ENCODE assay signal across 17 cellular contexts in genomic region chr15:38274135-38274534, GRCh38. TPM values are rescaled to one million over a fixed set of nuclear protein-coding genes. Genes with fewer than 3 reads are reported as not detected.
"Had no signal": no experiment of that assay in that cellular context is flagged by ENCODE, and none has a peak within 500 bp of the region (broad histone marks: within the 10 kb centered on the region; RNA-seq: fewer than 3 reads in every experiment).

No MANE protein-coding gene starts in this region.

- H3K27me3 ChIP-seq: gastrocnemius medialis, neutrophil, spleen, upper lobe of right lung had no signal

- H3K27ac Mint-ChIP-seq: activated naive CD8-positive, alpha-beta T cell treated with anti-CD3 and anti-CD28 coated beads for 36 hours; natural killer cell; stimulated activated naive B cell treated with anti-CD40 and anti-IgM and Interleukin-4, amounts not matched to agents 10 μg/mL and 1 μg/mL and 100 μg/mL, for 72 hours had no signal

- H3K27me3 Mint-ChIP-seq: stimulated activated naive B cell treated with anti-CD40 and anti-IgM and Interleukin-4, amounts not matched to agents 10 μg/mL and 1 μg/mL and 100 μg/mL, for 72 hours had no signal

- H3K27ac ChIP-seq: gastrocnemius medialis, neutrophil, spleen, upper lobe of right lung, WERI-Rb-1 had no signal

- H3K36me3 ChIP-seq: gastrocnemius medialis, neutrophil, WERI-Rb-1 had no signal

- ATAC-seq: gastrocnemius medialis; left ventricle myocardium superior; natural killer cell; stimulated activated naive B cell treated with anti-CD40 and anti-IgM and Interleukin-4, amounts not matched to agents 10 μg/mL and 1 μg/mL and 100 μg/mL, for 72 hours; upper lobe of right lung had no signal

- H3K36me3 Mint-ChIP-seq: natural killer cell had no signal

- H3K4me3 ChIP-seq: gastrocnemius medialis, spleen, upper lobe of right lung had no signal

- H3K9me3 ChIP-seq: gastrocnemius medialis, neutrophil, spleen, upper lobe of right lung had no signal

- DNase-seq: activated CD4-positive, alpha-beta T cell treated with anti-CD3 and anti-CD28 coated beads, Interleukin-2, amount 50 U/mL, for 4 hours; activated gamma-delta T cell; activated naive CD8-positive, alpha-beta T cell treated with anti-CD3 and anti-CD28 coated beads for 36 hours; amniotic stem cell; gastrocnemius medialis; head of caudate nucleus; kidney; left ventricle myocardium superior; mesenchymal stem cell; natural killer cell; spleen; stimulated activated naive B cell treated with anti-CD40 and anti-IgM and Interleukin-4, amounts not matched to agents 10 μg/mL and 1 μg/mL and 100 μg/mL, for 72 hours; upper lobe of right lung; WERI-Rb-1 had no signal

- H3K4me3 Mint-ChIP-seq: activated naive CD8-positive, alpha-beta T cell treated with anti-CD3 and anti-CD28 coated beads for 36 hours; natural killer cell; stimulated activated naive B cell treated with anti-CD40 and anti-IgM and Interleukin-4, amounts not matched to agents 10 μg/mL and 1 μg/mL and 100 μg/mL, for 72 hours had no signal

- FAIRE-seq: colon, kidney had no signal

- H3K9me3 Mint-ChIP-seq: activated naive CD8-positive, alpha-beta T cell treated with anti-CD3 and anti-CD28 coated beads for 36 hours; natural killer cell had no signal

RNA-seq across cellular contexts. Expression of gene SPRED1, which starts 21.5 kb away (rescaled TPM):
- total RNA-seq: T-helper 2 cell treated with Interferon-gamma antibody and Interleukin-4, amounts not matched to agents 100 ng/mL and 5 ng/mL, for 36 hours had no signal
